ENCODE assay signal across 8 cellular contexts in genomic region chr5:77629553-77630245, GRCh38. TPM values are rescaled to one million over a fixed set of nuclear protein-coding genes. Genes with fewer than 3 reads are reported as not detected.
DNase-seq lines count a peak whose midpoint lies in the region; ATAC-seq and TF ChIP-seq lines count a peak whose summit lies in the region.

No MANE protein-coding gene starts in this region.

- no peak overlapping the region for H3K9ac ChIP-seq in SK-N-MC (ENCODE audit: insufficient read length)

- no peak overlapping the region for H3K27ac ChIP-seq in SK-N-MC
- H3K27ac ChIP-seq in urinary bladder (ENCODE audit: low read depth), result no peak overlapping the region

- DNase-seq in stimulated activated CD4-positive, alpha-beta T cell treated with anti-CD3 and anti-CD28 coated beads, Interleukin-15, amount 100 ng/mL, for 24 hours, result peak; percentile 17
- DNase-seq in stimulated activated CD4-positive, alpha-beta T cell treated with anti-CD3 and anti-CD28 coated beads, Interleukin-12 subunit alpha, Interleukin-12 subunit beta, amount 100 ng/mL, for 4 hours, result no peak
- DNase-seq in SK-N-MC (ENCODE audit: low read depth, low spot score) (no peak), immature natural killer cell (no peak), putamen (ENCODE audit: low spot score) (no peak)

- peaks cover 3 to 10% (median 5%) of the 10 kb centered on the region in 3 donors for H3K36me3 Mint-ChIP-seq in immature natural killer cell

- no peak for TF ChIP-seq POLR2A in GM18505 (IDR thresholded peaks at IDR 0.05; ENCODE audit: borderline replicate concordance, extremely low read depth, insufficient read depth, insufficient read length)

- peaks cover 20 to 35% of the 10 kb centered on the region in 2 donors for H3K4me1 Mint-ChIP-seq in immature natural killer cell

- peaks cover 6% of the 10 kb centered on the region for H3K4me1 ChIP-seq in urinary bladder (ENCODE audit: insufficient read depth)

- H3K27me3 Mint-ChIP-seq in immature natural killer cell (ENCODE audit: low read depth in 3 of 3), result peaks cover 42 to 61% (median 50%) of the 10 kb centered on the region in 3 donors

- ATAC-seq in HG02623 (IDR thresholded peaks at IDR 0.05; ENCODE audit: unreplicated experiment), result no peak
- ATAC-seq in GM18505 (IDR thresholded peaks at IDR 0.05; ENCODE audit: unreplicated experiment), result no peak

- H3K36me3 ChIP-seq in SK-N-MC (ENCODE audit: insufficient read depth, low read length) (no peaks in the 10 kb centered on the region), urinary bladder (ENCODE audit: insufficient read depth) (no peaks in the 10 kb centered on the region)

- H3K4me3 ChIP-seq in SK-N-MC, result peak overlapping the region; percentile 83
- H3K4me3 ChIP-seq in urinary bladder (ENCODE audit: low read depth, low read length), result peak overlapping the region; percentile 54

- H3K4me3 Mint-ChIP-seq in immature natural killer cell, result peak overlapping the region; percentile 49 to 88 (median 79)

- peaks cover 2 to 42% (median 8%) of the 10 kb centered on the region in 6 donors for H3K9me3 Mint-ChIP-seq in immature natural killer cell

- 2% methylated on average over 73 of the region's 73 CpGs for WGBS in urinary bladder

- no peak overlapping the region for H3K27ac Mint-ChIP-seq in immature natural killer cell

- no peaks in the 10 kb centered on the region for H3K9me3 ChIP-seq in SK-N-MC (ENCODE audit: low read depth, low read length)

RNA-seq across cellular contexts. Expression of gene OTP, which starts 8.8 kb away (rescaled TPM):
- not detected for polyA plus RNA-seq in immature natural killer cell
- not detected for total RNA-seq in urinary bladder
- not detected for polyA plus RNA-seq in urinary bladder
